8 cellular contexts compared by ENCODE assay signal in the genomic region with DNA sequence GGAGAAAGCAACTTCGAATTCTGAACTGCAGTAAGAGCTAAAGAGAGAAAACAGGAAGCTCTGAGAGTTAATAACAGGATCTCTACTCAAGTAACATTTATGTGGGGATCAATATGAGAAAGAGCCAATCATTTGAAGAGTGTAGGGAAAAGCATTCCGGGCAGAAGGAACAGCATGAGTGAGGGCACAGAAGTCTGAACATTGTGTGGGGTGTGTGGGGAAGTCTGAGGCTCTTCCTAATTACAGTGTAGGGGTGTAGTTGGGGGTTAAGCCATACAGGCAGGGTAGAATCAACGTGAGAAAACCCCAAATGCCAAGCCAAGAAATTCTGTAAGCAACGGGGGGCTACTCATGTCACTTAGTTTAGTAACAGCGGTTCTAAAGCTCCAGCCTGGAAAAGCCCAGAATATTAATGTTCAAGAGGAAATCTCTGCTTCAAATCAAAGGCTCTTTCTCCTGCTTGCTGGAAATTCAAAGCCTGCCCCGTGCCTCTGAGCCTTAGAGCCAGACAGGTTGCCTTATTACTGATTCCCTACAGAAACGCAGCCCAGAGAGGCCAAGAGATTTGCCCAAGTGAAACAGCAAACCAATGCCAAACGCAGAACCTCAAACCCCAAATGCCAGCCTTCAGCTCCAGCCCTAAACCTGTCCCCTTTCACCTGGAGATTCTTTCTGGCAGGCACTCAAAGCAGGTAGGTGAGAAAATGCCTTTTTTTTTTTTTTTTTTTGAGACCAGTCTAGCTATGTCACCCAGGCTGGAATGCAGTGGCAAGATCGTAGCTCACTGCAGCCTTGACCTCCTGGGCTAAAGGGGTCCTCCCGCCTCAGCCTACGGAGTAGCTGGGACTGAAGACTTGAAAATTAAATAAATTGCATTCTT. TPM values are rescaled to one million over a fixed set of nuclear protein-coding genes. Genes with fewer than 3 reads are reported as not detected.
A peak's percentile ranks its signal among the peaks of the same experiment; 100 is the strongest.
DNase-seq lines count a peak whose midpoint lies in the region; ATAC-seq and TF ChIP-seq lines count a peak whose summit lies in the region.

No MANE protein-coding gene starts in this region.

- no peaks in the 10 kb centered on the region for H3K27me3 Mint-ChIP-seq in stimulated activated naive CD8-positive, alpha-beta T cell treated with anti-CD3 and anti-CD28 coated beads, Interleukin-15, Interleukin-2, amounts not matched to agents 100 ng/mL and 50 ng/mL, for 24 hours

- no peak for TF ChIP-seq POLR2A in adrenal gland (IDR thresholded peaks at IDR 0.05)

- DNase-seq in stimulated activated naive CD8-positive, alpha-beta T cell treated with anti-CD3 and anti-CD28 coated beads, Interleukin-15, Interleukin-2, amounts not matched to agents 100 U/mL and 50 U/mL, for 24 hours, result no peak
- peak in 2 of 7 donors; percentile 50 to 53 for DNase-seq in adrenal gland
- DNase-seq in glomerular visceral epithelial cell (ENCODE audit: extremely low spot score), result no peak
- no peak for DNase-seq in C1 segment of cervical spinal cord (lab: John Stamatoyannopoulos, UW)

- peaks cover 62 to 77% of the 10 kb centered on the region in 2 donors for H3K4me1 ChIP-seq in adrenal gland (replicated peaks in 1 of 2)
- peaks cover 36% of the 10 kb centered on the region for H3K4me1 ChIP-seq in mesodermal cell (ENCODE audit: control insufficient read depth, insufficient read depth, low read length, poor library complexity, severe bottlenecking)

- H3K9me3 Mint-ChIP-seq in stimulated activated naive CD8-positive, alpha-beta T cell treated with anti-CD3 and anti-CD28 coated beads, Interleukin-15, Interleukin-2, amounts not matched to agents 100 ng/mL and 50 ng/mL, for 24 hours, result no peaks in the 10 kb centered on the region

- TF ChIP-seq CTCF in adrenal gland (IDR thresholded peaks at IDR 0.05), result no peak

- no peaks in the 10 kb centered on the region for H3K36me3 ChIP-seq in adrenal gland (replicated peaks in 1 of 2)
- H3K36me3 ChIP-seq in mesodermal cell (ENCODE audit: control insufficient read depth, insufficient read depth, low read length), result no peaks in the 10 kb centered on the region

- peak overlapping the region; percentile 97 for H3K27ac Mint-ChIP-seq in stimulated activated naive CD8-positive, alpha-beta T cell treated with anti-CD3 and anti-CD28 coated beads, Interleukin-15, Interleukin-2, amounts not matched to agents 100 ng/mL and 50 ng/mL, for 24 hours

- H3K4me1 Mint-ChIP-seq in stimulated activated naive CD8-positive, alpha-beta T cell treated with anti-CD3 and anti-CD28 coated beads, Interleukin-15, Interleukin-2, amounts not matched to agents 100 ng/mL and 50 ng/mL, for 24 hours (ENCODE audit: low read depth), result peaks cover 79% of the 10 kb centered on the region

- WGBS in adrenal gland, 4 donors, result 51 to 77% (median 57%) methylated on average over 9 to 11 of the region's 11 CpGs
- WGBS in mesodermal cell (ENCODE audit: insufficient coverage in 2 of 2), 2 experiments, result 85 to 96% methylated on average over 10 of the region's 11 CpGs

- peak overlapping the region; percentile 92 to 98 (median 96) for H3K27ac ChIP-seq in adrenal gland
- peak overlapping the region; percentile 99 for H3K27ac ChIP-seq in mesodermal cell (ENCODE audit: low read depth, low read length, severe bottlenecking)

- intact Hi-C loops in adrenal gland (cut with DNase I), result no loop called here

- no peak for ATAC-seq in stimulated activated naive CD8-positive, alpha-beta T cell treated with anti-CD3 and anti-CD28 coated beads, Interleukin-15, Interleukin-2, amounts not matched to agents 100 U/mL and 50 U/mL, for 24 hours
- ATAC-seq in GM18870 (IDR thresholded peaks at IDR 0.05; ENCODE audit: unreplicated experiment) (no peak), GM19397 (IDR thresholded peaks at IDR 0.05; ENCODE audit: unreplicated experiment) (no peak)

- H3K4me3 ChIP-seq in adrenal gland (peak overlapping the region in 1 of 4 donors; percentile 35), mesodermal cell (ENCODE audit: extremely low read depth, insufficient read depth, low read length, poor library complexity, severe bottlenecking) (peak overlapping the region; percentile 21)

- no peaks in the 10 kb centered on the region for H3K27me3 ChIP-seq in adrenal gland

- H3K9me3 ChIP-seq in adrenal gland (replicated peaks in 1 of 3), result no peaks in the 10 kb centered on the region
- H3K9me3 ChIP-seq in mesodermal cell (ENCODE audit: control insufficient read depth, low read length), result no peaks in the 10 kb centered on the region

- H3K36me3 Mint-ChIP-seq in stimulated activated naive CD8-positive, alpha-beta T cell treated with anti-CD3 and anti-CD28 coated beads, Interleukin-15, Interleukin-2, amounts not matched to agents 100 ng/mL and 50 ng/mL, for 24 hours (ENCODE audit: low read depth), result no peaks in the 10 kb centered on the region

- peak overlapping the region; percentile 84 for H3K4me3 Mint-ChIP-seq in stimulated activated naive CD8-positive, alpha-beta T cell treated with anti-CD3 and anti-CD28 coated beads, Interleukin-15, Interleukin-2, amounts not matched to agents 100 ng/mL and 50 ng/mL, for 24 hours

RNA-seq across cellular contexts. Expression of gene DNAJB12, which starts 36.1 kb away (rescaled TPM):
- total RNA-seq in adrenal gland, result 10 to 100 TPM; 36.3 to 67.0 (median 49.3) TPM
- polyA plus RNA-seq in adrenal gland, result 10 to 100 TPM; 37.4 to 47.8 (median 37.9) TPM
- 16.4 TPM for polyA plus RNA-seq in mesodermal cell (2013, experiment 1 of 2)
- polyA plus RNA-seq in mesodermal cell (2013, experiment 2 of 2), result 14.6 TPM

RNA-seq across cellular contexts. Expression of gene DDIT4, which starts 44.9 kb away (rescaled TPM):
- total RNA-seq in adrenal gland, result 100 to 1,000 TPM; 211 to 711 (median 386) TPM
- 100 to 1,000 TPM; 109 to 149 (median 123) TPM for polyA plus RNA-seq in adrenal gland
- 56.3 TPM for polyA plus RNA-seq in mesodermal cell (2013, experiment 1 of 2)
- polyA plus RNA-seq in mesodermal cell (2013, experiment 2 of 2), result 59.6 TPM
